ENCODE assay signal across 8 cellular contexts in genomic region chr17:55264273-55264639, GRCh38. TPM values are rescaled to one million over a fixed set of nuclear protein-coding genes. Genes with fewer than 3 reads are reported as not detected.
DNase-seq lines count a peak whose midpoint lies in the region; ATAC-seq and TF ChIP-seq lines count a peak whose summit lies in the region.

No MANE protein-coding gene starts in this region.

- H3K4me1 ChIP-seq in ectodermal cell (ENCODE audit: control insufficient read depth, insufficient read depth, low read length) (no peaks in the 10 kb centered on the region), neuronal stem cell (ENCODE audit: control insufficient read depth in 2 of 2, insufficient read depth in 1 of 2, low read depth in 1 of 2, low read length in 2 of 2) (peaks cover 6 to 11% of the 10 kb centered on the region in 2 donors)

- no peak overlapping the region for H4K91ac ChIP-seq in neuronal stem cell (ENCODE audit: low read depth, low read length, poor library complexity)

- H2AK5ac ChIP-seq in neuronal stem cell (ENCODE audit: low read depth, low read length): no peak overlapping the region

- H3K4me2 ChIP-seq in neuronal stem cell (ENCODE audit: insufficient read depth, low read length, poor library complexity, severe bottlenecking): peak overlapping the region; percentile 65

- no peak overlapping the region for H3K4ac ChIP-seq in neuronal stem cell (ENCODE audit: low read length)

- H4K8ac ChIP-seq in neuronal stem cell (ENCODE audit: low read depth, low read length): no peak overlapping the region

- no peaks in the 10 kb centered on the region for H3K36me3 ChIP-seq in ectodermal cell (ENCODE audit: control insufficient read depth, insufficient read depth, low read length)
- no peaks in the 10 kb centered on the region for H3K36me3 ChIP-seq in neuronal stem cell (replicated peaks in 1 of 2; ENCODE audit: control insufficient read depth in 2 of 2, insufficient read depth in 2 of 2, low read length in 2 of 2)

- H3K9ac ChIP-seq in neuronal stem cell (ENCODE audit: low read depth, low read length, poor library complexity): no peak overlapping the region

- H3K27me3 ChIP-seq in ectodermal cell (ENCODE audit: control insufficient read depth, insufficient read depth, low read length, poor library complexity, severe bottlenecking): peaks cover 80% of the 10 kb centered on the region
- peaks cover 6 to 78% (median 40%) of the 10 kb centered on the region in 3 experiments for H3K27me3 ChIP-seq in neuronal stem cell (ENCODE audit: control insufficient read depth in 3 of 3, insufficient read depth in 3 of 3, low read depth in 1 of 3, low read length in 3 of 3)

- no peak overlapping the region for H3K14ac ChIP-seq in neuronal stem cell (ENCODE audit: low read length)

- peak in 2 of 3 experiments; percentile 74 to 86 for DNase-seq in NCI-H1417 (lab: John Stamatoyannopoulos, UW)
- no peak for DNase-seq in neuronal stem cell (ENCODE audit: low spot score)
- no peak for DNase-seq in cortex of kidney (lab: John Stamatoyannopoulos, UW)

- H3K18ac ChIP-seq in neuronal stem cell (ENCODE audit: low read length): no peak overlapping the region

- H3K27ac ChIP-seq in ectodermal cell (ENCODE audit: insufficient read depth, low read depth, low read length, poor library complexity, severe bottlenecking) (no peak overlapping the region), neuronal stem cell (replicated peaks; ENCODE audit: low read length) (no peak overlapping the region)

- H2BK5ac ChIP-seq in neuronal stem cell (ENCODE audit: low read length): no peak overlapping the region

- H2BK12ac ChIP-seq in neuronal stem cell (ENCODE audit: low read length): no peak overlapping the region

- 7 to 9% methylated on average over 14 of the region's 14 CpGs for WGBS in ectodermal cell, 2 experiments
- WGBS in neuronal stem cell (ENCODE audit: extremely low coverage in 2 of 2, insufficient read length in 2 of 2, insufficient replicate concordance in 1 of 2), 2 donors: no CpG with 5 or more reads among the region's 14 CpGs

- peak overlapping the region; percentile 87 for H2AFZ ChIP-seq in neuronal stem cell (ENCODE audit: low read length)

- H3K79me1 ChIP-seq in neuronal stem cell (ENCODE audit: low read depth, low read length): no peaks in the 10 kb centered on the region

- ATAC-seq in GM21619 (IDR thresholded peaks at IDR 0.05; ENCODE audit: unreplicated experiment) (no peak), GM18505 (IDR thresholded peaks at IDR 0.05; ENCODE audit: unreplicated experiment) (no peak), HG02759 (IDR thresholded peaks at IDR 0.05; ENCODE audit: unreplicated experiment) (no peak)

- H3K23ac ChIP-seq in neuronal stem cell (ENCODE audit: low read depth, low read length, poor library complexity): no peak overlapping the region

- H2BK120ac ChIP-seq in neuronal stem cell (ENCODE audit: low read depth, low read length): no peak overlapping the region

- no peak for TF ChIP-seq POLR2A in GM18505 (IDR thresholded peaks at IDR 0.05; ENCODE audit: borderline replicate concordance, extremely low read depth, insufficient read depth, insufficient read length)

- no peak overlapping the region for H2BK15ac ChIP-seq in neuronal stem cell (ENCODE audit: low read length)

- H3K9me3 ChIP-seq in ectodermal cell (ENCODE audit: control insufficient read depth, low read length) (no peaks in the 10 kb centered on the region), neuronal stem cell (replicated peaks in 1 of 2; ENCODE audit: control insufficient read depth in 2 of 2, insufficient read depth in 1 of 2, low read depth in 1 of 2, low read length in 2 of 2) (peaks cover 0 to 6% of the 10 kb centered on the region in 2 donors)

- peak overlapping the region; percentile 66; the same call in 1 of the 2 replicates for H3K4me3 ChIP-seq in GM08714 (ENCODE audit: low read length)
- H3K4me3 ChIP-seq in ectodermal cell (ENCODE audit: insufficient read depth, low read depth, low read length): peak overlapping the region; percentile 11
- peak overlapping the region in 1 of 2 donors; percentile 42 for H3K4me3 ChIP-seq in neuronal stem cell (ENCODE audit: low read length in 2 of 2)

RNA-seq across cellular contexts. Expression of gene HLF, which starts 0.5 kb away (rescaled TPM):
- polyA plus RNA-seq in ectodermal cell (2013, experiment 1 of 4): 0.28 TPM
- polyA plus RNA-seq in ectodermal cell (2013, experiment 2 of 4): 0.04 TPM
- polyA plus RNA-seq in ectodermal cell (2013, experiment 3 of 4): 0.11 TPM
- not detected for polyA plus RNA-seq in ectodermal cell (2013, experiment 4 of 4)
- polyA plus RNA-seq in neuronal stem cell (2013, experiment 1 of 2): 0.10 TPM
- polyA plus RNA-seq in neuronal stem cell (2013, experiment 2 of 2): 0.11 TPM

Comparison
In these comparisons a context has a peak if more than half of its experiments do, and no peak if none do; other contexts are left out.
1. DNase-seq: peak in NCI-H1417 (2 of 3); none in neuronal stem cell (single experiment) and cortex of kidney (single experiment).